2 cellular contexts compared by ENCODE assay signal in genomic region chr6:33192671-33193602, GRCh38.
TF ChIP-seq lines count a peak whose summit lies in the region.

No MANE protein-coding gene starts in this region.

TF ChIP-seq in SK-N-SH, 30 proteins besides CTCF, POLR2A, EP300 and RAD21 (continued from another document):
- TF ChIP-seq, protein P1, sequence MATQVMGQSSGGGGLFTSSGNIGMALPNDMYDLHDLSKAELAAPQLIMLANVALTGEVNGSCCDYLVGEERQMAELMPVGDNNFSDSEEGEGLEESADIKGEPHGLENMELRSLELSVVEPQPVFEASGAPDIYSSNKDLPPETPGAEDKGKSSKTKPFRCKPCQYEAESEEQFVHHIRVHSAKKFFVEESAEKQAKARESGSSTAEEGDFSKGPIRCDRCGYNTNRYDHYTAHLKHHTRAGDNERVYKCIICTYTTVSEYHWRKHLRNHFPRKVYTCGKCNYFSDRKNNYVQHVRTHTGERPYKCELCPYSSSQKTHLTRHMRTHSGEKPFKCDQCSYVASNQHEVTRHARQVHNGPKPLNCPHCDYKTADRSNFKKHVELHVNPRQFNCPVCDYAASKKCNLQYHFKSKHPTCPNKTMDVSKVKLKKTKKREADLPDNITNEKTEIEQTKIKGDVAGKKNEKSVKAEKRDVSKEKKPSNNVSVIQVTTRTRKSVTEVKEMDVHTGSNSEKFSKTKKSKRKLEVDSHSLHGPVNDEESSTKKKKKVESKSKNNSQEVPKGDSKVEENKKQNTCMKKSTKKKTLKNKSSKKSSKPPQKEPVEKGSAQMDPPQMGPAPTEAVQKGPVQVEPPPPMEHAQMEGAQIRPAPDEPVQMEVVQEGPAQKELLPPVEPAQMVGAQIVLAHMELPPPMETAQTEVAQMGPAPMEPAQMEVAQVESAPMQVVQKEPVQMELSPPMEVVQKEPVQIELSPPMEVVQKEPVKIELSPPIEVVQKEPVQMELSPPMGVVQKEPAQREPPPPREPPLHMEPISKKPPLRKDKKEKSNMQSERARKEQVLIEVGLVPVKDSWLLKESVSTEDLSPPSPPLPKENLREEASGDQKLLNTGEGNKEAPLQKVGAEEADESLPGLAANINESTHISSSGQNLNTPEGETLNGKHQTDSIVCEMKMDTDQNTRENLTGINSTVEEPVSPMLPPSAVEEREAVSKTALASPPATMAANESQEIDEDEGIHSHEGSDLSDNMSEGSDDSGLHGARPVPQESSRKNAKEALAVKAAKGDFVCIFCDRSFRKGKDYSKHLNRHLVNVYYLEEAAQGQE (IDR thresholded peaks at IDR 0.05; ENCODE audit: low read depth, low read length), result no peak
- TF ChIP-seq PBX3 (IDR thresholded peaks at IDR 0.05) (no peak), SIN3A (IDR thresholded peaks at IDR 0.05; ENCODE audit: borderline replicate concordance, low read depth, low read length) (no peak), FOXM1 (IDR thresholded peaks at IDR 0.05; ENCODE audit: low read depth) (no peak), EZH2phosphoT487 (IDR thresholded peaks at IDR 0.05; ENCODE audit: borderline replicate concordance, low read depth) (no peak), NRF1 (IDR thresholded peaks at IDR 0.05; ENCODE audit: low read depth, low read length) (no peak), MXI1 (IDR thresholded peaks at IDR 0.05; ENCODE audit: low read depth, low read length) (no peak), SMC3 (IDR thresholded peaks at IDR 0.05; ENCODE audit: low read depth, low read length) (no peak), RXRA (IDR thresholded peaks at IDR 0.05; ENCODE audit: borderline replicate concordance, low read depth) (no peak), FOXJ3 (CRISPR knock-in tag; IDR thresholded peaks at IDR 0.05) (no peak), ELF1 (IDR thresholded peaks at IDR 0.05) (no peak)
- TF ChIP-seq, protein P2, sequence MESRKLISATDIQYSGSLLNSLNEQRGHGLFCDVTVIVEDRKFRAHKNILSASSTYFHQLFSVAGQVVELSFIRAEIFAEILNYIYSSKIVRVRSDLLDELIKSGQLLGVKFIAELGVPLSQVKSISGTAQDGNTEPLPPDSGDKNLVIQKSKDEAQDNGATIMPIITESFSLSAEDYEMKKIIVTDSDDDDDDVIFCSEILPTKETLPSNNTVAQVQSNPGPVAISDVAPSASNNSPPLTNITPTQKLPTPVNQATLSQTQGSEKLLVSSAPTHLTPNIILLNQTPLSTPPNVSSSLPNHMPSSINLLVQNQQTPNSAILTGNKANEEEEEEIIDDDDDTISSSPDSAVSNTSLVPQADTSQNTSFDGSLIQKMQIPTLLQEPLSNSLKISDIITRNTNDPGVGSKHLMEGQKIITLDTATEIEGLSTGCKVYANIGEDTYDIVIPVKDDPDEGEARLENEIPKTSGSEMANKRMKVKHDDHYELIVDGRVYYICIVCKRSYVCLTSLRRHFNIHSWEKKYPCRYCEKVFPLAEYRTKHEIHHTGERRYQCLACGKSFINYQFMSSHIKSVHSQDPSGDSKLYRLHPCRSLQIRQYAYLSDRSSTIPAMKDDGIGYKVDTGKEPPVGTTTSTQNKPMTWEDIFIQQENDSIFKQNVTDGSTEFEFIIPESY (IDR thresholded peaks at IDR 0.05; ENCODE audit: borderline replicate concordance, low read depth), result no peak

TF ChIP-seq in SK-N-SH treated with all-trans-retinoic acid at 6 μM for 48 hours, 23 proteins besides CTCF, POLR2A, EP300 and RAD21 (continued from another document):
- TF ChIP-seq TSHZ2 (CRISPR knock-in tag; IDR thresholded peaks at IDR 0.05) (no peak), ZC3H10 (CRISPR knock-in tag; IDR thresholded peaks at IDR 0.05) (no peak), ZNF70 (CRISPR knock-in tag; IDR thresholded peaks at IDR 0.05) (no peak), TCF4 (CRISPR knock-in tag; IDR thresholded peaks at IDR 0.05; ENCODE audit: borderline replicate concordance) (no peak), ZNF8 (CRISPR knock-in tag; IDR thresholded peaks at IDR 0.05) (no peak), GLIS3 (CRISPR knock-in tag; IDR thresholded peaks at IDR 0.05) (no peak), ZFP3 (CRISPR knock-in tag; IDR thresholded peaks at IDR 0.05) (no peak), CSRNP3 (CRISPR knock-in tag; IDR thresholded peaks at IDR 0.05) (no peak), TOX (CRISPR knock-in tag; IDR thresholded peaks at IDR 0.05; ENCODE audit: borderline replicate concordance) (no peak)
TF ChIP-seq in SK-N-SH treated with all-trans-retinoic acid at 6 μM for 48 hours: peak in this region for 0.
